In the genomic region with DNA sequence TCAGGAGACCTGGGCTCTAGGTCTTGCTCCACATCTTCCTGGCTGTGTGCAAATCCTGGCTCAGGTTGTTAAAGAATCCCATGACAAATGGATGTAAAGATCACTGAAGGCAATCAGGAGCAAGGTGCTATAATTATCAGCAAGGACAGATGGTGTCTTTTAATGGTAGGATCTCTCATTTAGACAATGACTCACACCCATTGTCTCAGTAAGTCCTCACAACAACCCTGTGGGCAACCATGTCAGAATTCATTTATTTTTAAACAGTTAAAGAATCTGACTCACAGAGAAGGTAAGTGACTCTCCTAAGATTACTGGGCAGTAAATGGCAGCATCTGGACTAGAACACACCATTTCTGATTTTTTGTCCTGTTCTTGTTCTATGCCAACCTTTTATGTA, we compare ENCODE assay signal across 17 cellular contexts. TPM values are rescaled to one million over a fixed set of nuclear protein-coding genes. Genes with fewer than 3 reads are reported as not detected.
A peak's percentile ranks its signal among the peaks of the same experiment; 100 is the strongest.
DNase-seq lines count a peak whose midpoint lies in the region; ATAC-seq lines count a peak whose summit lies in the region.
"Had no signal": no experiment of that assay in that cellular context is flagged by ENCODE, and none has a peak within 500 bp of the region (broad histone marks: within the 10 kb centered on the region; RNA-seq: fewer than 3 reads in every experiment).

No MANE protein-coding gene starts in this region.

- H3K4me1 Mint-ChIP-seq in stimulated activated naive CD8-positive, alpha-beta T cell treated with anti-CD3 and anti-CD28 coated beads, Interleukin-15, amount 100 ng/mL, for 72 hours: no peaks in the 10 kb centered on the region
- H3K4me1 Mint-ChIP-seq: activated CD4-positive, alpha-beta T cell treated with anti-CD3 and anti-CD28 coated beads, Interleukin-2, amount 10 ng/mL, durations not matched to agents 24 days and 14 days; CD14-positive monocyte; mesothelial cell of epicardium; natural killer cell had no signal

- ATAC-seq in stimulated activated naive CD8-positive, alpha-beta T cell treated with anti-CD3 and anti-CD28 coated beads, Interleukin-15, amount 100 ng/mL, for 72 hours: peak; percentile 42
- no peak for ATAC-seq in stimulated activated naive CD8-positive, alpha-beta T cell treated with anti-CD3 and anti-CD28 coated beads, Interleukin-15, Interleukin-2, amounts not matched to agents 100 U/mL and 50 U/mL, for 24 hours
- ATAC-seq in esophagus mucosa (peak; percentile 66), GM18858 (IDR thresholded peaks at IDR 0.05; ENCODE audit: unreplicated experiment) (no peak)
- ATAC-seq: heart right ventricle, natural killer cell, T-helper 17 cell had no signal

- peaks cover 5% of the 10 kb centered on the region for H3K27me3 Mint-ChIP-seq in stimulated activated naive CD8-positive, alpha-beta T cell treated with anti-CD3 and anti-CD28 coated beads, Interleukin-15, amount 100 ng/mL, for 72 hours

- no peak overlapping the region for H3K4me3 Mint-ChIP-seq in stimulated activated naive CD8-positive, alpha-beta T cell treated with anti-CD3 and anti-CD28 coated beads, Interleukin-15, amount 100 ng/mL, for 72 hours
- H3K4me3 Mint-ChIP-seq: activated CD4-positive, alpha-beta T cell treated with anti-CD3 and anti-CD28 coated beads, Interleukin-2, amount 10 ng/mL, durations not matched to agents 24 days and 14 days; CD14-positive monocyte; mesothelial cell of epicardium; natural killer cell; T-helper 17 cell had no signal

- H3K27ac Mint-ChIP-seq in stimulated activated naive CD8-positive, alpha-beta T cell treated with anti-CD3 and anti-CD28 coated beads, Interleukin-15, amount 100 ng/mL, for 72 hours: no peak overlapping the region
- H3K27ac Mint-ChIP-seq: activated CD4-positive, alpha-beta T cell treated with anti-CD3 and anti-CD28 coated beads, Interleukin-2, amount 10 ng/mL, durations not matched to agents 24 days and 14 days; CD14-positive monocyte; mesothelial cell of epicardium; natural killer cell; T-helper 17 cell had no signal

- DNase-seq in stimulated activated naive CD8-positive, alpha-beta T cell treated with anti-CD3 and anti-CD28 coated beads, Interleukin-15, amount 100 ng/mL, for 72 hours: no peak
- DNase-seq in stimulated activated naive CD8-positive, alpha-beta T cell treated with anti-CD3 and anti-CD28 coated beads, Interleukin-15, Interleukin-2, amounts not matched to agents 100 U/mL and 50 U/mL, for 24 hours: no peak
- peak; percentile 13 for DNase-seq in RPMI7951 (ENCODE audit: low read depth)
- no peak for DNase-seq in NCI-H446 treated with DMSO at 0.1 percent for 48 hours (lab: John Stamatoyannopoulos, UW)
- DNase-seq in T-helper 2 cell: no peak
- DNase-seq: activated CD4-positive, alpha-beta T cell treated with anti-CD3 and anti-CD28 coated beads, Interleukin-2, amount 10 ng/mL, durations not matched to agents 24 days and 14 days; Calu3; heart right ventricle; KBM-7; natural killer cell; NCI-H526 treated with DMSO at 0.1 percent for 48 hours; RPMI8226; T-helper 17 cell had no signal

- H3K9me3 Mint-ChIP-seq in stimulated activated naive CD8-positive, alpha-beta T cell treated with anti-CD3 and anti-CD28 coated beads, Interleukin-15, amount 100 ng/mL, for 72 hours: peaks cover 5 to 13% of the 10 kb centered on the region in 2 donors
- H3K9me3 Mint-ChIP-seq: activated CD4-positive, alpha-beta T cell treated with anti-CD3 and anti-CD28 coated beads, Interleukin-2, amount 10 ng/mL, durations not matched to agents 24 days and 14 days had no signal

RNA-seq across cellular contexts. Expression of a gene that starts 32.8 kb away (rescaled TPM):
- 5.9 and 6.4 TPM in 2 replicates for total RNA-seq in RPMI7951 (2014; rRNA removed; shearing (Covaris generic))
- 6.1 TPM for total RNA-seq in esophagus mucosa

RNA-seq across cellular contexts. Expression of a gene that starts 47.9 kb away (rescaled TPM):
- total RNA-seq in RPMI7951 (2014; rRNA removed; shearing (Covaris generic)): 4.1 and 4.6 TPM in 2 replicates
- 1.3 TPM for total RNA-seq in esophagus mucosa

Comparison
In these comparisons a context has a peak if more than half of its experiments do, and no peak if none do; other contexts are left out.
1. ATAC-seq: peak in stimulated activated naive CD8-positive, alpha-beta T cell treated with anti-CD3 and anti-CD28 coated beads, Interleukin-15, amount 100 ng/mL, for 72 hours (single experiment) and esophagus mucosa (single experiment); none in stimulated activated naive CD8-positive, alpha-beta T cell treated with anti-CD3 and anti-CD28 coated beads, Interleukin-15, Interleukin-2, amounts not matched to agents 100 U/mL and 50 U/mL, for 24 hours (single experiment) and GM18858 (single experiment).